ENCODE assay signal across 1 cellular context in the genomic region with DNA sequence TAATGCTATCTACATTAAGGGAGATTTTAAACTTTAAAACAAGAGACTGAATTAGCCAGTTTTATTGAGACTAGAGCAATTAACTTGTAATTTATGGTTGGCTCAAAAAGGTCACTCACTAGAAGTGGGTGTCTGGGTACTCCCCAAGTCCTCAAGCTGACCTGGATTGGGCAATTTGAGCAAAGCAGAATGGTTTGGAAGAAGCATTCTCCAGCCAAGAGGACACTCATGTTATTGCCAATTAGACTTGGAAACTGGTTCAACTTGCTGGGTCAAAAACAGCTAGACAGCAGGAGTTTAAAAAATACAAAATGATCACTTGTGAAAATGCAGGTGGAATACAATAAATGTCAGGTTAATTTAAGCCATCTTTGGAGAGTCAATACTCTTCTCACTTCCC.
TF ChIP-seq lines count a peak whose summit lies in the region.

No MANE protein-coding gene starts in this region.

TF ChIP-seq in IMR-90, 13 proteins besides CTCF, POLR2A, EP300 and RAD21:
- TF ChIP-seq SMC3 (IDR thresholded peaks at IDR 0.05; ENCODE audit: low read depth, low read length): no peak
- no peak for TF ChIP-seq MXI1 (IDR thresholded peaks at IDR 0.05; ENCODE audit: borderline replicate concordance, low read depth, low read length)
